1 cellular context compared by ENCODE assay signal in the genomic region with DNA sequence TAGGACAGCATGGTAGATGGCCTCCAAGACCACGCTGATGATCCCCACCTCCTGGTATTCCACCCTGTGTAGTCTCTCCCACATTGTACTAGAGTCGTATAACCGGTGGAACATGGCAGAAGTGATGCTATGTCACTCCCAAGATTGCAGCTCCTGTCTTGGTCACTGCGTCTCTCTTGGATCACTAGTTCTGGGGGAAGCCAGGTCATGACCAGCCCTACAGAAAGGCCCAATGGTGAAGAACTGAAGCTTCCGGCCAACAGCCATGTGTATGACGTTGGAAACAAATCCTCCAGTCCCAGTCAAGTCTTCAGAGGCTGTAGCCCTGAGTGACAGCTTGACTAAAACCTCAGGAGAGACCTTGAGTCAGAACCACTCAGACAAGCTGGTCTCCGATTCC.
TF ChIP-seq lines count a peak whose summit lies in the region.

No MANE protein-coding gene starts in this region.

TF ChIP-seq in K562, 482 proteins besides CTCF, POLR2A, EP300 and RAD21 (continued from another document):
- TF ChIP-seq, protein P1, sequence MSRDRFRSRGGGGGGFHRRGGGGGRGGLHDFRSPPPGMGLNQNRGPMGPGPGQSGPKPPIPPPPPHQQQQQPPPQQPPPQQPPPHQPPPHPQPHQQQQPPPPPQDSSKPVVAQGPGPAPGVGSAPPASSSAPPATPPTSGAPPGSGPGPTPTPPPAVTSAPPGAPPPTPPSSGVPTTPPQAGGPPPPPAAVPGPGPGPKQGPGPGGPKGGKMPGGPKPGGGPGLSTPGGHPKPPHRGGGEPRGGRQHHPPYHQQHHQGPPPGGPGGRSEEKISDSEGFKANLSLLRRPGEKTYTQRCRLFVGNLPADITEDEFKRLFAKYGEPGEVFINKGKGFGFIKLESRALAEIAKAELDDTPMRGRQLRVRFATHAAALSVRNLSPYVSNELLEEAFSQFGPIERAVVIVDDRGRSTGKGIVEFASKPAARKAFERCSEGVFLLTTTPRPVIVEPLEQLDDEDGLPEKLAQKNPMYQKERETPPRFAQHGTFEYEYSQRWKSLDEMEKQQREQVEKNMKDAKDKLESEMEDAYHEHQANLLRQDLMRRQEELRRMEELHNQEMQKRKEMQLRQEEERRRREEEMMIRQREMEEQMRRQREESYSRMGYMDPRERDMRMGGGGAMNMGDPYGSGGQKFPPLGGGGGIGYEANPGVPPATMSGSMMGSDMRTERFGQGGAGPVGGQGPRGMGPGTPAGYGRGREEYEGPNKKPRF (IDR thresholded peaks at IDR 0.05; ENCODE audit: low read depth, low read length): no peak
- TF ChIP-seq NFRKB (IDR thresholded peaks at IDR 0.05; ENCODE audit: low read depth) (peak; percentile 48; the same call in 1 of the 2 replicates), ELF2 (CRISPR knock-in tag; IDR thresholded peaks at IDR 0.05) (0 out of 2 replicates have a peak, but pooled peaks have one; percentile 48), KLF6 (CRISPR knock-in tag; IDR thresholded peaks at IDR 0.05; ENCODE audit: borderline replicate concordance) (peak; percentile 95), ZNF584 (CRISPR knock-in tag; IDR thresholded peaks at IDR 0.05; ENCODE audit: low read depth) (0 out of 2 replicates have a peak, but pooled peaks have one; percentile 28), HIVEP1 (CRISPR knock-in tag; IDR thresholded peaks at IDR 0.05) (peak; percentile 80; the same call in 1 of the 2 replicates), NR2C2 (CRISPR knock-in tag; IDR thresholded peaks at IDR 0.05) (no peak), NR2C2 (tag; IDR thresholded peaks at IDR 0.05) (peak; percentile 46; the same call in 1 of the 2 replicates), ZNF133 (CRISPR knock-in tag; IDR thresholded peaks at IDR 0.05) (0 out of 2 replicates have a peak, but pooled peaks have one; percentile 71), CBX1 (IDR thresholded peaks at IDR 0.05; ENCODE audit: low read depth) (no peak), DMBX1 (CRISPR knock-in tag; IDR thresholded peaks at IDR 0.05; ENCODE audit: borderline replicate concordance) (peak; percentile 94), ZNF589 (CRISPR knock-in tag; IDR thresholded peaks at IDR 0.05; ENCODE audit: low read depth) (0 out of 2 replicates have a peak, but pooled peaks have one; percentile 38), HSF4 (CRISPR knock-in tag; IDR thresholded peaks at IDR 0.05; ENCODE audit: borderline replicate concordance) (peak; percentile 65; the same call in 1 of the 2 replicates)
